8 cellular contexts compared by ENCODE assay signal in genomic region chr2:235468978-235469694, GRCh38. TPM values are rescaled to one million over a fixed set of nuclear protein-coding genes. Genes with fewer than 3 reads are reported as not detected.
DNase-seq lines count a peak whose midpoint lies in the region; ATAC-seq and TF ChIP-seq lines count a peak whose summit lies in the region.

No MANE protein-coding gene starts in this region.

- H3K27ac Mint-ChIP-seq in nephron progenitor cell: no peak overlapping the region

- H3K4me3 ChIP-seq in coronary artery: no peak overlapping the region

- DNase-seq in Right ventricle myocardium inferior (ENCODE audit: missing footprints) (no peak), cardiac septum (ENCODE audit: low spot score) (no peak), brain pericyte (ENCODE audit: low read depth, low spot score) (peak; percentile 73), kidney tubule cell (ENCODE audit: low spot score) (peak; percentile 94), nephron progenitor cell (no peak), coronary artery (ENCODE audit: low spot score) (no peak)

- intact Hi-C loops in Right ventricle myocardium inferior (cut with DNase I): no loop called here
- intact Hi-C loops in cardiac septum (cut with DNase I): no loop called here

- ATAC-seq in Right ventricle myocardium inferior (peak; percentile 79), GM18519 (IDR thresholded peaks at IDR 0.05; ENCODE audit: low FRiP score, unreplicated experiment) (no peak), HG03045 (IDR thresholded peaks at IDR 0.05; ENCODE audit: unreplicated experiment) (no peak)

- peak overlapping the region in 1 of 2 donors; percentile 25 for H3K27ac ChIP-seq in coronary artery

- no peaks in the 10 kb centered on the region for H3K36me3 Mint-ChIP-seq in nephron progenitor cell (ENCODE audit: low read depth)

- H3K9me3 Mint-ChIP-seq in nephron progenitor cell: no peaks in the 10 kb centered on the region

- H3K4me1 Mint-ChIP-seq in nephron progenitor cell: peaks cover 12% of the 10 kb centered on the region

- H3K4me3 Mint-ChIP-seq in nephron progenitor cell: no peak overlapping the region

- peaks cover 27% of the 10 kb centered on the region for H3K27me3 Mint-ChIP-seq in nephron progenitor cell (ENCODE audit: low read depth, poor library complexity)

- TF ChIP-seq CTCF in nephron progenitor cell (IDR thresholded peaks at IDR 0.05) (no peak), coronary artery (IDR thresholded peaks at IDR 0.05) (no peak)

RNA-seq across cellular contexts. Expression of gene AGAP1, which starts 24.7 kb away (rescaled TPM):
- total RNA-seq in Right ventricle myocardium inferior: 23.5 TPM
- 18.7 TPM for total RNA-seq in cardiac septum

Comparison
In these comparisons a context has a peak if more than half of its experiments do, and no peak if none do; other contexts are left out.
1. DNase-seq: peak in brain pericyte (single experiment) and kidney tubule cell (single experiment); none in Right ventricle myocardium inferior (single experiment), cardiac septum (single experiment), nephron progenitor cell (single experiment) and coronary artery (single experiment).